1 cellular context compared by ENCODE assay signal in the genomic region with DNA sequence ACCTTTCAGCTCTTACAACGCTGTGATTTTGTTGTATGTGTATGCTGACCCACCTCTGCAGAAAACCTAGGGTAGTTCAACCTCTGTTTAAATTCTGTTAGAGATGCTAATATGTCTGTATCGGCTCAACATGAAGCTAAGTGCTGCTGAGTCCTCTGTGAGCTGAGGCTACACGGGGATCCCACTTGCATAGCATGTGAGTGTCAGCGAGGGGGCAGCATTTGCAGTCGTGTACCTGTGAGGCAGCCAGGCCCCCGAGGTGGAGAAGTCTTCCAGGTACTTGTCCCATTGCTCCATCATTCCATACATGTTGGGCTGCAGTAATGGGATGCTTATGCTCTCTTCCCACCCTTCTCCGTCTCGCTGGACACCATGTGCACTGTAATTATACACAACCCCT.
TF ChIP-seq lines count a peak whose summit lies in the region.

No MANE protein-coding gene starts in this region.

TF ChIP-seq in K562, 482 proteins besides CTCF, POLR2A, EP300 and RAD21:
- TF ChIP-seq FUS (optimal IDR thresholded peaks at IDR 0.05; ENCODE audit: low read depth, low read length) = no peak
